8 cellular contexts compared by ENCODE assay signal in genomic region chr11:12224537-12224893, GRCh38.
DNase-seq lines count a peak whose midpoint lies in the region; ATAC-seq and TF ChIP-seq lines count a peak whose summit lies in the region.

No MANE protein-coding gene starts in this region.

- peak; percentile 97 for ATAC-seq in GM18858 (IDR thresholded peaks at IDR 0.05; ENCODE audit: unreplicated experiment)
- ATAC-seq in HG03045 (IDR thresholded peaks at IDR 0.05; ENCODE audit: unreplicated experiment): peak; percentile 88
- ATAC-seq in RWPE2 (ENCODE audit: low read depth): peak; percentile 59
- peak in 3 of 4 donors; percentile 44 to 65 (median 63) for ATAC-seq in heart left ventricle

- 51 to 65% (median 56%) methylated on average over 9 to 12 of the region's 12 CpGs for WGBS in heart left ventricle, 4 donors

- intact Hi-C loops in heart left ventricle (cut with DNase I): loop anchor here in 5 of 10 donors (5.0 to 10.0 kb wide), 4 partner anchors 42 to 112 kb away; partner anchors contain the start of gene MICAL2 (in 1 of the 5)

- H3K4me1 ChIP-seq in RWPE2 (ENCODE audit: insufficient read depth, poor library complexity, severe bottlenecking) (peaks cover 17% of the 10 kb centered on the region), heart left ventricle (peaks cover 7 to 59% (median 38%) of the 10 kb centered on the region in 12 donors)

- H3K4me3 ChIP-seq in RWPE2 (ENCODE audit: severe bottlenecking) (no peak overlapping the region), heart left ventricle (peak overlapping the region in 1 of 12 donors; percentile 25)

- peak; percentile 78 for DNase-seq in RWPE2 (ENCODE audit: low spot score)
- peak; percentile 13 to 72 (median 51) for DNase-seq in activated naive CD4-positive, alpha-beta T cell (lab: John Stamatoyannopoulos, UW)
- peak; percentile 80 to 90 (median 84) for DNase-seq in heart left ventricle
- DNase-seq in stimulated activated CD4-positive, alpha-beta T cell treated with anti-CD3 and anti-CD28 coated beads, Interleukin-2, amount 100 ng/mL, for 4 hours (ENCODE audit: low read depth): peak; percentile 60
- DNase-seq in NCI-H1092 treated with DMSO at 0.1 percent for 48 hours (lab: John Stamatoyannopoulos, UW): no peak
- no peak for DNase-seq in hepatic stellate cell (ENCODE audit: low spot score)

- peak overlapping the region; percentile 69 for H3K27ac ChIP-seq in RWPE2 (ENCODE audit: poor library complexity, severe bottlenecking)
- peak overlapping the region in 10 of 12 donors; percentile 10 to 86 (median 46) for H3K27ac ChIP-seq in heart left ventricle

- H3K27me3 ChIP-seq in RWPE2 (ENCODE audit: insufficient read depth, poor library complexity, severe bottlenecking): no peaks in the 10 kb centered on the region
- no peaks in the 10 kb centered on the region for H3K27me3 ChIP-seq in heart left ventricle

- TF ChIP-seq CTCF in RWPE2 (IDR thresholded peaks at IDR 0.05; ENCODE audit: poor library complexity, severe bottlenecking): no peak
- TF ChIP-seq CTCF in heart left ventricle (IDR thresholded peaks at IDR 0.05): no peak

- H3K9me3 ChIP-seq in RWPE2 (ENCODE audit: severe bottlenecking) (no peaks in the 10 kb centered on the region), heart left ventricle (no peaks in the 10 kb centered on the region)

- no peak for TF ChIP-seq POLR2A in heart left ventricle (IDR thresholded peaks at IDR 0.05)

- peaks cover 98% of the 10 kb centered on the region for H3K36me3 ChIP-seq in RWPE2 (ENCODE audit: low read depth)
- peaks cover 0 to 76% (median 64%) of the 10 kb centered on the region in 9 donors for H3K36me3 ChIP-seq in heart left ventricle

Comparison
In these comparisons a context has a peak if more than half of its experiments do, and no peak if none do; other contexts are left out.
1. DNase-seq: peak in RWPE2 (single experiment), activated naive CD4-positive, alpha-beta T cell (4 of 4), heart left ventricle (5 of 5) and stimulated activated CD4-positive, alpha-beta T cell treated with anti-CD3 and anti-CD28 coated beads, Interleukin-2, amount 100 ng/mL, for 4 hours (single experiment); none in NCI-H1092 treated with DMSO at 0.1 percent for 48 hours (single experiment) and hepatic stellate cell (single experiment).
2. Peak in every context shown above with its lines, with median percentiles within 50 percentile points of each other: ATAC-seq.